In genomic region chr1:4407851-4408250, GRCh38 we compare ENCODE assay signal across 18 cellular contexts.
DNase-seq lines count a peak whose midpoint lies in the region; ATAC-seq lines count a peak whose summit lies in the region.
"Had no signal": no experiment of that assay in that cellular context is flagged by ENCODE, and none has a peak within 500 bp of the region (broad histone marks: within the 10 kb centered on the region; RNA-seq: fewer than 3 reads in every experiment).

No MANE protein-coding gene starts in this region.

- no peak for ATAC-seq in activated CD8-positive, alpha-beta memory T cell treated with anti-CD3 and anti-CD28 coated beads, Interleukin-2, amount 10 ng/mL, durations not matched to agents 7 days and 5 days
- no peak for ATAC-seq in HG03521 (IDR thresholded peaks at IDR 0.05; ENCODE audit: unreplicated experiment)
- ATAC-seq: A549 had no signal

- CTCF ChIA-PET in activated CD8-positive, alpha-beta memory T cell treated with anti-CD3 and anti-CD28 coated beads, Interleukin-2, amount 10 ng/mL, durations not matched to agents 7 days and 5 days (lab: Charles Lee) = no interaction called here

- no peaks in the 10 kb centered on the region for H3K9me3 Mint-ChIP-seq in activated CD8-positive, alpha-beta memory T cell treated with anti-CD3 and anti-CD28 coated beads, Interleukin-2, amount 10 ng/mL, durations not matched to agents 7 days and 5 days (ENCODE audit: low read depth)

- H3K4me1 Mint-ChIP-seq in activated CD8-positive, alpha-beta memory T cell treated with anti-CD3 and anti-CD28 coated beads, Interleukin-2, amount 10 ng/mL, durations not matched to agents 7 days and 5 days = no peaks in the 10 kb centered on the region
- H3K4me1 Mint-ChIP-seq: CD4-positive, alpha-beta memory T cell had no signal

- H3K36me3 Mint-ChIP-seq in activated CD8-positive, alpha-beta memory T cell treated with anti-CD3 and anti-CD28 coated beads, Interleukin-2, amount 10 ng/mL, durations not matched to agents 7 days and 5 days = no peaks in the 10 kb centered on the region
- H3K36me3 Mint-ChIP-seq: CD4-positive, alpha-beta memory T cell had no signal

- no peak overlapping the region for H3K27ac Mint-ChIP-seq in activated CD8-positive, alpha-beta memory T cell treated with anti-CD3 and anti-CD28 coated beads, Interleukin-2, amount 10 ng/mL, durations not matched to agents 7 days and 5 days
- H3K27ac Mint-ChIP-seq: HFFc6 had no signal

- no peak overlapping the region for H3K4me3 Mint-ChIP-seq in activated CD8-positive, alpha-beta memory T cell treated with anti-CD3 and anti-CD28 coated beads, Interleukin-2, amount 10 ng/mL, durations not matched to agents 7 days and 5 days
- H3K4me3 Mint-ChIP-seq: CD4-positive, alpha-beta memory T cell; HFFc6 had no signal

- no peaks in the 10 kb centered on the region for H3K27me3 Mint-ChIP-seq in activated CD8-positive, alpha-beta memory T cell treated with anti-CD3 and anti-CD28 coated beads, Interleukin-2, amount 10 ng/mL, durations not matched to agents 7 days and 5 days

- DNase-seq in activated CD8-positive, alpha-beta memory T cell treated with anti-CD3 and anti-CD28 coated beads, Interleukin-2, amount 50 U/mL, for 48 hours = peak; percentile 18
- DNase-seq in activated CD8-positive, alpha-beta memory T cell treated with anti-CD3 and anti-CD28 coated beads, Interleukin-2, amount 10 ng/mL, durations not matched to agents 7 days and 5 days = no peak
- DNase-seq in NCI-H2029 treated with DMSO at 0.1 percent for 48 hours (lab: John Stamatoyannopoulos, UW) (peak; percentile 50), middle frontal gyrus (ENCODE audit: extremely low spot score, low spot score) (peak; percentile 14), superior temporal gyrus (ENCODE audit: extremely low spot score) (peak; percentile 22), A172 (ENCODE audit: low spot score) (no peak), DMS53 (lab: John Stamatoyannopoulos, UW) (no peak)
- DNase-seq: ACHN; AML-193; C1 segment of cervical spinal cord; Calu3; CD4-positive, alpha-beta memory T cell; COR-L47; DND-41; GOT3; HFFc6 had no signal

Comparison
In these comparisons a context has a peak if more than half of its experiments do, and no peak if none do; other contexts are left out.
1. DNase-seq: peak in activated CD8-positive, alpha-beta memory T cell treated with anti-CD3 and anti-CD28 coated beads, Interleukin-2, amount 50 U/mL, for 48 hours (single experiment), NCI-H2029 treated with DMSO at 0.1 percent for 48 hours (single experiment), middle frontal gyrus (single experiment) and superior temporal gyrus (single experiment); none in activated CD8-positive, alpha-beta memory T cell treated with anti-CD3 and anti-CD28 coated beads, Interleukin-2, amount 10 ng/mL, durations not matched to agents 7 days and 5 days (single experiment), A172 (single experiment) and DMS53 (single experiment).